In the genomic region with DNA sequence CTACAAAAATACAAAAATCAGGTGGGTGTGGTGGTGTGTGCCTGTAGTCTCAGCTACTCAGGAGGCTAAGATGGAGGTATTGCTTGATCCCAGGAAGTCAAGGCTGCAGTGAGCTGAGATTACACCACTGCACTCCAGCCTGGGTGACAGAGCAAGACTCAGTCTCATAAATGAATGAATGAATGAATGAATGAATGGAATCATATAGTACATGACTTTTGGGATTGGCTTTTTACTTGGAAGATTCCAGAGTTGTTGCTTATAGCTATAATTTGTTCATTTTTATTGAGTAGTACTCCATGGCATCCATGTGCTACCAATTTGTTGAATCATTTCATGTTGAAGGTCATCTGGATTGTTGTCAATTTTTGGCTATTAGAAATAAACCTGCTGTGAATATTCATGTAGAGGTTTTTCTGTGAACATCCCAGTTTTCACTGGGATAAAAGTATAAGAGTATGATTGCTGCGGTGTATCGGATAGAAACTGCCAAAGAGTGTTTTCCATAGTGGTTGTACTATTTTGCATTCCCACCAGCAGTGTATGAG, we compare ENCODE assay signal across 25 cellular contexts.
"Had no signal": no experiment of that assay in that cellular context is flagged by ENCODE, and none has a peak within 500 bp of the region (broad histone marks: within the 10 kb centered on the region; RNA-seq: fewer than 3 reads in every experiment).

No MANE protein-coding gene starts in this region.

- DNase-seq: activated B cell treated with CpG ODN at 0.5 μM for 24 hours; activated CD4-positive, alpha-beta T cell treated with anti-CD3 and anti-CD28 coated beads for 36 hours; activated CD4-positive, alpha-beta T cell treated with anti-CD3 and anti-CD28 coated beads, Interleukin-2, amount 50 U/mL, for 4 hours; activated CD8-positive, alpha-beta memory T cell treated with anti-CD3 and anti-CD28 coated beads for 24 hours; activated CD8-positive, alpha-beta memory T cell treated with anti-CD3 and anti-CD28 coated beads, Interleukin-2, amount 50 U/mL, for 4 hours; activated naive CD4-positive, alpha-beta T cell; activated naive CD8-positive, alpha-beta T cell treated with anti-CD3 and anti-CD28 coated beads, Interleukin-2, amount 10 ng/mL, durations not matched to agents 7 days and 5 days; activated T-cell treated with anti-CD3 and anti-CD28 coated beads, Interleukin-2, amount 50 U/mL, for 24 hours; amniotic stem cell; cerebellar nuclear complex; cortex of kidney; gastrocnemius medialis; hypothalamus; left ventricle myocardium superior; mammary epithelial cell; naive thymus-derived CD8-positive, alpha-beta T cell; ovary; right cardiac atrium; stimulated activated CD4-positive, alpha-beta T cell treated with anti-CD3 and anti-CD28 coated beads, Interleukin-4, amount 100 ng/mL, for 4 hours; tibial artery had no signal

- H3K9me3 Mint-ChIP-seq: activated B cell treated with CpG ODN at 0.5 μM for 24 hours; activated T-cell treated with anti-CD3 and anti-CD28 coated beads, Interleukin-2, amount 50 U/mL, for 24 hours; activated T-helper 17 cell treated with anti-CD3 and anti-CD28 coated beads, Interleukin-2, amount 50 U/mL, for 72 hours; stimulated activated naive CD8-positive, alpha-beta T cell treated with anti-CD3 and anti-CD28 coated beads, Interleukin-15, Interleukin-2, amounts not matched to agents 100 ng/mL and 50 ng/mL, for 24 hours had no signal

- H3K4me3 Mint-ChIP-seq: activated B cell treated with CpG ODN at 0.5 μM for 24 hours; activated CD4-positive, alpha-beta T cell treated with anti-CD3 and anti-CD28 coated beads for 36 hours; activated naive CD8-positive, alpha-beta T cell treated with anti-CD3 and anti-CD28 coated beads, Interleukin-2, amount 10 ng/mL, durations not matched to agents 7 days and 5 days; activated T-cell treated with anti-CD3 and anti-CD28 coated beads, Interleukin-2, amount 50 U/mL, for 24 hours; activated T-helper 17 cell treated with anti-CD3 and anti-CD28 coated beads, Interleukin-2, amount 50 U/mL, for 72 hours; mesothelial cell of epicardium; stimulated activated naive CD8-positive, alpha-beta T cell treated with anti-CD3 and anti-CD28 coated beads, Interleukin-15, Interleukin-2, amounts not matched to agents 100 ng/mL and 50 ng/mL, for 24 hours had no signal

- H3K9me3 ChIP-seq: gastrocnemius medialis, ovary, tibial artery had no signal

- H3K4me1 Mint-ChIP-seq: activated naive CD8-positive, alpha-beta T cell treated with anti-CD3 and anti-CD28 coated beads, Interleukin-2, amount 10 ng/mL, durations not matched to agents 7 days and 5 days; mesothelial cell of epicardium had no signal

- H3K27me3 Mint-ChIP-seq: activated B cell treated with CpG ODN at 0.5 μM for 24 hours; activated CD4-positive, alpha-beta T cell treated with anti-CD3 and anti-CD28 coated beads for 36 hours; activated naive CD8-positive, alpha-beta T cell treated with anti-CD3 and anti-CD28 coated beads, Interleukin-2, amount 10 ng/mL, durations not matched to agents 7 days and 5 days; activated T-cell treated with anti-CD3 and anti-CD28 coated beads, Interleukin-2, amount 50 U/mL, for 24 hours; activated T-helper 17 cell treated with anti-CD3 and anti-CD28 coated beads, Interleukin-2, amount 50 U/mL, for 72 hours; naive thymus-derived CD8-positive, alpha-beta T cell; stimulated activated naive CD8-positive, alpha-beta T cell treated with anti-CD3 and anti-CD28 coated beads, Interleukin-15, Interleukin-2, amounts not matched to agents 100 ng/mL and 50 ng/mL, for 24 hours had no signal

- H3K27ac ChIP-seq: epithelial cell of prostate, gastrocnemius medialis, ovary, tibial artery had no signal

- H3K27me3 ChIP-seq: gastrocnemius medialis, ovary, tibial artery had no signal

- H3K4me3 ChIP-seq: gastrocnemius medialis, ovary, tibial artery had no signal

- FAIRE-seq: bronchial epithelial cell had no signal

- ATAC-seq: activated CD4-positive, alpha-beta T cell treated with anti-CD3 and anti-CD28 coated beads for 36 hours; activated T-helper 17 cell treated with anti-CD3 and anti-CD28 coated beads, Interleukin-2, amount 50 U/mL, for 72 hours; gastrocnemius medialis; left ventricle myocardium superior; naive thymus-derived CD8-positive, alpha-beta T cell; right cardiac atrium had no signal

- H3K36me3 ChIP-seq: gastrocnemius medialis, ovary, tibial artery had no signal

- H3K27ac Mint-ChIP-seq: activated B cell treated with CpG ODN at 0.5 μM for 24 hours; activated CD4-positive, alpha-beta T cell treated with anti-CD3 and anti-CD28 coated beads for 36 hours; activated naive CD8-positive, alpha-beta T cell treated with anti-CD3 and anti-CD28 coated beads, Interleukin-2, amount 10 ng/mL, durations not matched to agents 7 days and 5 days; activated T-cell treated with anti-CD3 and anti-CD28 coated beads, Interleukin-2, amount 50 U/mL, for 24 hours; activated T-helper 17 cell treated with anti-CD3 and anti-CD28 coated beads, Interleukin-2, amount 50 U/mL, for 72 hours; mesothelial cell of epicardium; stimulated activated naive CD8-positive, alpha-beta T cell treated with anti-CD3 and anti-CD28 coated beads, Interleukin-15, Interleukin-2, amounts not matched to agents 100 ng/mL and 50 ng/mL, for 24 hours had no signal
